ENCODE assay signal across 15 cellular contexts in the genomic region with DNA sequence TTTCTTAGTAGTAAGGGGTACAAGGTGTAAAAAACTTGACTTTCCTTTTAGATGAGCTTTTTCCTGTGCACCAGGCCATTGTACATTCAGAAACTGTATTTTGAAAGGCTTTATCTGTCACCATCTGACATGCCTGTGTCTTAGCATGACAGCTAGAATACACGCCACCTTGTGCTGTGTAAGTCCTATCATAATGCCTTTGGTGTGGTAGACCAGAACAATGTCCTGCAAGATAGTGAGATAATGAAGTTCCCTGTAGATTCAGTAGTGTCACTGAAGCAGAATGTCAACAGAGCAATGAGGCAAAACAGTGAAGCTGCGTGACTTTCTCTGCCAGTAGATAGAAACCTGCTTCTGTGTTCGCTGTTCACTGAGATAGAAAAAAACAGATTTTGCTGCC.
DNase-seq lines count a peak whose midpoint lies in the region; ATAC-seq and TF ChIP-seq lines count a peak whose summit lies in the region.
"Had no signal": no experiment of that assay in that cellular context is flagged by ENCODE, and none has a peak within 500 bp of the region (broad histone marks: within the 10 kb centered on the region; RNA-seq: fewer than 3 reads in every experiment).

No MANE protein-coding gene starts in this region.

- H4K8ac ChIP-seq in IMR-90 (ENCODE audit: low read depth in 2 of 2, low read length in 2 of 2), result no peak overlapping the region

- TF ChIP-seq POLR2A in IMR-90 (IDR thresholded peaks at IDR 0.05; ENCODE audit: low read depth, low read length) (no peak), tibial nerve (IDR thresholded peaks at IDR 0.05) (no peak)

- TF ChIP-seq RAD21 in IMR-90 (IDR thresholded peaks at IDR 0.05; ENCODE audit: low read length), result no peak

- ATAC-seq in activated naive CD8-positive, alpha-beta T cell treated with anti-CD3 and anti-CD28 coated beads, Interleukin-2, amount 10 ng/mL, durations not matched to agents 7 days and 5 days (ENCODE audit: low read depth), result peak; percentile 22
- ATAC-seq in IMR-90 (ENCODE audit: low read depth) (no peak), HG03175 (IDR thresholded peaks at IDR 0.05; ENCODE audit: unreplicated experiment) (no peak)

- H3K9me3 ChIP-seq in IMR-90 (ENCODE audit: control insufficient read depth, insufficient read depth, low read length) (no peaks in the 10 kb centered on the region), endodermal cell (ENCODE audit: control insufficient read depth, low read length) (peaks cover 9% of the 10 kb centered on the region), tibial nerve (peaks cover 0 to 3% (median 0%) of the 10 kb centered on the region in 4 donors)
- H3K9me3 ChIP-seq: MG63, Peyer's patch had no signal

- H3K27me3 ChIP-seq in IMR-90 (ENCODE audit: control insufficient read depth, insufficient read depth, low read length) (no peaks in the 10 kb centered on the region; the same call in 1 of the 2 replicates), endodermal cell (ENCODE audit: control insufficient read depth, insufficient read depth, low read length, poor library complexity, severe bottlenecking) (no peaks in the 10 kb centered on the region), tibial nerve (no peaks in the 10 kb centered on the region)
- H3K27me3 ChIP-seq: MG63, Peyer's patch had no signal

- H3K4me1 ChIP-seq in IMR-90 (ENCODE audit: control insufficient read depth, insufficient read depth, low read length) (peaks cover 4% of the 10 kb centered on the region), endodermal cell (ENCODE audit: control insufficient read depth, insufficient read depth, low read length) (peaks cover 10% of the 10 kb centered on the region), tibial nerve (peaks cover 0 to 16% (median 7%) of the 10 kb centered on the region in 4 donors)

- H3K9ac ChIP-seq in IMR-90 (ENCODE audit: low read depth, low read length), result no peak overlapping the region
- H3K9ac ChIP-seq in endodermal cell (ENCODE audit: extremely low read depth, low read length, poor library complexity, severe bottlenecking), result no peak overlapping the region

- H3K79me1 ChIP-seq in IMR-90 (ENCODE audit: low read depth in 1 of 2, low read length in 2 of 2), result no peaks in the 10 kb centered on the region

- H2AFZ ChIP-seq in IMR-90 (replicated peaks; ENCODE audit: low read length, poor library complexity), result no peak overlapping the region

- H3K4me3 Mint-ChIP-seq in activated naive CD8-positive, alpha-beta T cell treated with anti-CD3 and anti-CD28 coated beads, Interleukin-2, amount 10 ng/mL, durations not matched to agents 7 days and 5 days, result no peak overlapping the region
- no peak overlapping the region for H3K4me3 Mint-ChIP-seq in activated naive CD8-positive, alpha-beta T cell treated with anti-CD3 and anti-CD28 coated beads for 36 hours
- H3K4me3 Mint-ChIP-seq in endodermal cell, result no peak overlapping the region
- H3K4me3 Mint-ChIP-seq: B cell; CD4-positive, alpha-beta T cell had no signal

- dilution Hi-C loops in IMR-90 (cut with HindIII; ENCODE audit: low sequenced_read_pairs, unreplicated experiment), result no loop called here

- H2AK5ac ChIP-seq in IMR-90 (ENCODE audit: low read depth, low read length), result no peak overlapping the region; the same call in 1 of the 2 replicates

- peak overlapping the region; percentile 1; the same call in 1 of the 3 replicates for H2BK15ac ChIP-seq in IMR-90 (ENCODE audit: low read depth, low read length)

- peaks cover 26% of the 10 kb centered on the region for H3K36me3 Mint-ChIP-seq in activated naive CD8-positive, alpha-beta T cell treated with anti-CD3 and anti-CD28 coated beads, Interleukin-2, amount 10 ng/mL, durations not matched to agents 7 days and 5 days
- peaks cover 49% of the 10 kb centered on the region for H3K36me3 Mint-ChIP-seq in activated naive CD8-positive, alpha-beta T cell treated with anti-CD3 and anti-CD28 coated beads for 36 hours
- H3K36me3 Mint-ChIP-seq in endodermal cell (ENCODE audit: low read depth), result peaks cover 21% of the 10 kb centered on the region

- no peaks in the 10 kb centered on the region for H4K20me1 ChIP-seq in IMR-90 (ENCODE audit: insufficient read depth, low read length)

- H3K9me1 ChIP-seq in IMR-90 (ENCODE audit: insufficient read depth, low read length), result 0 out of 2 replicates have a peak, but pooled peaks cover 3% of the 10 kb centered on the region

- POLR2A ChIA-PET in activated naive CD8-positive, alpha-beta T cell treated with anti-CD3 and anti-CD28 coated beads, Interleukin-2, amount 10 ng/mL, durations not matched to agents 7 days and 5 days (lab: Charles Lee), result no interaction called here
- POLR2A ChIA-PET in IMR-90 (lab: Charles Lee; ENCODE audit: unreplicated experiment), result no interaction called here

- H3K4me3 ChIP-seq in IMR-90 (ENCODE audit: insufficient read depth, low read depth, low read length), result no peak overlapping the region
- H3K4me3 ChIP-seq in endodermal cell (ENCODE audit: low read length), result peak overlapping the region; percentile 7
- no peak overlapping the region for H3K4me3 ChIP-seq in tibial nerve
- H3K4me3 ChIP-seq: MG63, Peyer's patch had no signal

- intact Hi-C loops in IMR-90 (cut with micrococcal nuclease), result loop anchor here (5.0 kb wide), 1 partner anchor 59 kb away; no protein-coding TSS in a partner anchor

- H3K9me3 Mint-ChIP-seq in activated naive CD8-positive, alpha-beta T cell treated with anti-CD3 and anti-CD28 coated beads, Interleukin-2, amount 10 ng/mL, durations not matched to agents 7 days and 5 days, result peaks cover 2% of the 10 kb centered on the region
- peaks cover 2% of the 10 kb centered on the region for H3K9me3 Mint-ChIP-seq in activated naive CD8-positive, alpha-beta T cell treated with anti-CD3 and anti-CD28 coated beads for 36 hours
- H3K9me3 Mint-ChIP-seq in endodermal cell, result no peaks in the 10 kb centered on the region
- H3K9me3 Mint-ChIP-seq: CD4-positive, alpha-beta T cell had no signal

- H2BK20ac ChIP-seq in IMR-90 (ENCODE audit: low read depth, low read length), result no peak overlapping the region; the same call in 1 of the 2 replicates

- BruUV-seq in IMR-90 (replicated peaks; lab: Mats Ljungman, UMichigan), result no TSS peak

- H3K36me3 ChIP-seq in IMR-90 (ENCODE audit: control insufficient read depth, insufficient read depth, low read length) (0 out of 2 replicates have a peak, but pooled peaks cover 1% of the 10 kb centered on the region), endodermal cell (ENCODE audit: control insufficient read depth, insufficient read depth, low read length) (no peaks in the 10 kb centered on the region), tibial nerve (peaks cover 0 to 8% (median 0%) of the 10 kb centered on the region in 3 donors)
- H3K36me3 ChIP-seq: MG63, Peyer's patch had no signal

- H3K23ac ChIP-seq in IMR-90 (ENCODE audit: low read depth, low read length), result no peak overlapping the region

- H3K4me1 Mint-ChIP-seq in activated naive CD8-positive, alpha-beta T cell treated with anti-CD3 and anti-CD28 coated beads, Interleukin-2, amount 10 ng/mL, durations not matched to agents 7 days and 5 days, result peaks cover 55% of the 10 kb centered on the region
- H3K4me1 Mint-ChIP-seq in activated naive CD8-positive, alpha-beta T cell treated with anti-CD3 and anti-CD28 coated beads for 36 hours, result peaks cover 22% of the 10 kb centered on the region
- peaks cover 27% of the 10 kb centered on the region for H3K4me1 Mint-ChIP-seq in endodermal cell
- H3K4me1 Mint-ChIP-seq: B cell had no signal

- no peak for TF ChIP-seq EP300 in tibial nerve (IDR thresholded peaks at IDR 0.05)

- no peak overlapping the region for H3K4ac ChIP-seq in IMR-90 (ENCODE audit: low read depth, low read length)

- H3K4me2 ChIP-seq in IMR-90 (ENCODE audit: low read depth, low read length), result no peak overlapping the region

- H3K27ac Mint-ChIP-seq in activated naive CD8-positive, alpha-beta T cell treated with anti-CD3 and anti-CD28 coated beads, Interleukin-2, amount 10 ng/mL, durations not matched to agents 7 days and 5 days, result no peak overlapping the region
- H3K27ac Mint-ChIP-seq in activated naive CD8-positive, alpha-beta T cell treated with anti-CD3 and anti-CD28 coated beads for 36 hours, result no peak overlapping the region
- no peak overlapping the region for H3K27ac Mint-ChIP-seq in endodermal cell
- H3K27ac Mint-ChIP-seq: B cell; CD4-positive, alpha-beta T cell had no signal

- no peak for DNase-seq in activated naive CD8-positive, alpha-beta T cell treated with anti-CD3 and anti-CD28 coated beads, Interleukin-2, amount 10 ng/mL, durations not matched to agents 7 days and 5 days
- DNase-seq in activated naive CD8-positive, alpha-beta T cell treated with anti-CD3 and anti-CD28 coated beads for 36 hours, result no peak
- no peak for DNase-seq in IMR-90
- DNase-seq in endodermal cell, result no peak
- no peak for DNase-seq in tibial nerve (ENCODE audit: low spot score in 2 of 2)
- DNase-seq in G401 (ENCODE audit: low spot score), result no peak
- DNase-seq: CD4-positive, alpha-beta T cell; H7; MG63; NCI-H187 treated with DMSO at 0.1 percent for 48 hours; NCI-H510A; Peyer's patch; SHP77 had no signal

- H2BK120ac ChIP-seq in IMR-90 (ENCODE audit: low read depth, low read length), result no peak overlapping the region

- CTCF ChIA-PET in IMR-90 (lab: Yijun Ruan, JAX), result no interaction called here

- H3K27me3 Mint-ChIP-seq in activated naive CD8-positive, alpha-beta T cell treated with anti-CD3 and anti-CD28 coated beads, Interleukin-2, amount 10 ng/mL, durations not matched to agents 7 days and 5 days, result no peaks in the 10 kb centered on the region
- H3K27me3 Mint-ChIP-seq in activated naive CD8-positive, alpha-beta T cell treated with anti-CD3 and anti-CD28 coated beads for 36 hours, result no peaks in the 10 kb centered on the region
- no peaks in the 10 kb centered on the region for H3K27me3 Mint-ChIP-seq in endodermal cell (ENCODE audit: insufficient read depth)
- H3K27me3 Mint-ChIP-seq: B cell; CD4-positive, alpha-beta T cell had no signal

- in situ Hi-C loops in IMR-90 (cut with MboI; ENCODE audit: low sequenced_read_pairs) (no loop called here), G401 (cut with HindIII; ENCODE audit: low sequenced_read_pairs) (no loop called here)

- H2AK9ac ChIP-seq in IMR-90 (replicated peaks; ENCODE audit: low read depth, low read length, poor library complexity), result no peak overlapping the region

- H4K5ac ChIP-seq in IMR-90 (ENCODE audit: low read depth, low read length), result no peak overlapping the region

- H3K56ac ChIP-seq in IMR-90 (ENCODE audit: extremely low read depth, insufficient read depth, low read length), result no peak overlapping the region

- H3K14ac ChIP-seq in IMR-90 (replicated peaks; ENCODE audit: low read depth, low read length), result no peak overlapping the region

- TF ChIP-seq CTCF in IMR-90 (conservative IDR thresholded peaks at IDR 0.05; ENCODE audit: low read depth, low read length) (no peak), endodermal cell (conservative IDR thresholded peaks at IDR 0.05) (no peak), tibial nerve (IDR thresholded peaks at IDR 0.05) (no peak)

- no peak overlapping the region for H3K18ac ChIP-seq in IMR-90 (ENCODE audit: low read depth, low read length)

- no peak overlapping the region for H2BK5ac ChIP-seq in IMR-90 (ENCODE audit: low read depth, low read length, poor library complexity, severe bottlenecking)

- no peak overlapping the region for H3K27ac ChIP-seq in IMR-90 (ENCODE audit: insufficient read depth, low read length)
- H3K27ac ChIP-seq in endodermal cell (ENCODE audit: low read depth, low read length), result no peak overlapping the region
- no peak overlapping the region for H3K27ac ChIP-seq in tibial nerve
- H3K27ac ChIP-seq: Peyer's patch had no signal

- 0 out of 2 replicates have a peak overlapping the region, but pooled peaks have one; percentile 12 for H4K91ac ChIP-seq in IMR-90 (ENCODE audit: insufficient read depth, low read depth, low read length)

- 100% methylated on average over 1 of the region's 3 CpGs; no CpG with 5 or more reads in 1 of the 2 experiments for WGBS in IMR-90 (ENCODE audit: extremely low coverage in 2 of 2, insufficient read length in 1 of 2), 2 experiments
- 83 to 90% methylated on average over 2 to 3 of the region's 3 CpGs for WGBS in endodermal cell (ENCODE audit: insufficient coverage in 1 of 2, insufficient read length in 1 of 2), 2 experiments
- 94 to 98% methylated on average over 3 of the region's 3 CpGs for WGBS in tibial nerve, 2 donors
